ENCODE assay signal across 29 cellular contexts in genomic region chr3:23909324-23909723, GRCh38.
"Had no signal": no experiment of that assay in that cellular context is flagged by ENCODE, and none has a peak within 500 bp of the region (broad histone marks: within the 10 kb centered on the region; RNA-seq: fewer than 3 reads in every experiment).

No MANE protein-coding gene starts in this region.

- H3K9me3 ChIP-seq: ovary, psoas muscle, spleen, suprapubic skin, testis, tibial artery, transverse colon, upper lobe of left lung had no signal

- H3K4me3 ChIP-seq: neural progenitor cell, ovary, psoas muscle, skin epidermis, smooth muscle cell, spleen, suprapubic skin, testis, tibial artery, transverse colon, upper lobe of left lung had no signal

- H3K4me1 ChIP-seq: neural progenitor cell, testis had no signal

- DNase-seq: naive thymus-derived CD4-positive, alpha-beta T cell; natural killer cell; occipital lobe; ovary; posterior cingulate gyrus; psoas muscle; right cardiac atrium; spleen; stimulated activated CD4-positive, alpha-beta T cell treated with anti-CD3 and anti-CD28 coated beads, Interleukin-12 subunit alpha, Interleukin-12 subunit beta, amount 100 ng/mL, for 4 hours; stimulated activated CD4-positive, alpha-beta T cell treated with anti-CD3 and anti-CD28 coated beads, Interleukin-1b, Interleukin-23, amount 100 ng/mL, for 48 hours; stimulated activated CD4-positive, alpha-beta T cell treated with anti-CD3 and anti-CD28 coated beads, Interleukin-4, amount 100 ng/mL, for 1 hour; stimulated activated CD4-positive, alpha-beta T cell treated with anti-CD3 and anti-CD28 coated beads, Interleukin-4, amount 100 ng/mL, for 4 hours; stimulated activated CD8-positive, alpha-beta memory T cell treated with anti-CD3 and anti-CD28 coated beads, Interleukin-4, amount 100 ng/mL, for 48 hours; stimulated activated naive CD4-positive, alpha-beta T cell; stimulated activated naive CD8-positive, alpha-beta T cell treated with anti-CD3 and anti-CD28 coated beads, Interleukin-15, amount 100 ng/mL, for 72 hours; stimulated activated naive CD8-positive, alpha-beta T cell treated with anti-CD3 and anti-CD28 coated beads, Interleukin-15, Interleukin-2, amounts not matched to agents 100 U/mL and 50 U/mL, for 24 hours; substantia nigra; testis; tibial artery; transverse colon; upper lobe of left lung had no signal

- H3K4me2 ChIP-seq: neural progenitor cell, smooth muscle cell had no signal

- FAIRE-seq: urothelium cell line had no signal

- H3K36me3 ChIP-seq: neural progenitor cell, ovary had no signal

- H3K27ac ChIP-seq: neural progenitor cell, ovary, parathyroid adenoma, psoas muscle, skin epidermis, spleen, suprapubic skin, testis, tibial artery, transverse colon, upper lobe of left lung had no signal

- H3K9ac ChIP-seq: neural progenitor cell, parathyroid adenoma had no signal

- H3K27me3 ChIP-seq: neural progenitor cell, ovary, spleen, suprapubic skin, testis, tibial artery, transverse colon, upper lobe of left lung had no signal

- ATAC-seq: naive thymus-derived CD4-positive, alpha-beta T cell; natural killer cell; psoas muscle; right cardiac atrium; sciatic nerve; stimulated activated memory B cell treated with anti-CD40 and anti-IgM and Interleukin-4, amounts not matched to agents 10 μg/mL and 1 μg/mL and 100 μg/mL, for 72 hours; stimulated activated naive CD8-positive, alpha-beta T cell treated with anti-CD3 and anti-CD28 coated beads, Interleukin-15, amount 100 ng/mL, for 72 hours; stimulated activated naive CD8-positive, alpha-beta T cell treated with anti-CD3 and anti-CD28 coated beads, Interleukin-15, Interleukin-2, amounts not matched to agents 100 U/mL and 50 U/mL, for 24 hours had no signal

- H2AFZ ChIP-seq: neural progenitor cell, parathyroid adenoma had no signal
